Comparison of ENCODE assay signal across 8 cellular contexts in genomic region chr7:99918959-99919813, GRCh38.
DNase-seq lines count a peak whose midpoint lies in the region; ATAC-seq and TF ChIP-seq lines count a peak whose summit lies in the region.

Gene TRIM4 (minus strand): TSS chr7:99919530. CDS start chr7:99919401, 129 bp downstream.

- H4K20me1 ChIP-seq in OCI-LY3 (ENCODE audit: insufficient read depth, low read length) = 0 out of 2 replicates have a peak, but pooled peaks cover 9% of the 10 kb centered on the region

- H3K27me3 ChIP-seq in HUES48 (ENCODE audit: control insufficient read depth, insufficient read depth, low read length) (no peaks in the 10 kb centered on the region; the same call in 1 of the 2 replicates), OCI-LY3 (ENCODE audit: low read depth, low read length) (no peaks in the 10 kb centered on the region), mucosa of stomach (ENCODE audit: control insufficient read depth, insufficient read depth, low read length) (no peaks in the 10 kb centered on the region)

- ATAC-seq in GM21390 (IDR thresholded peaks at IDR 0.05; ENCODE audit: unreplicated experiment) = peak; percentile 89

- peaks cover 59% of the 10 kb centered on the region for H3K79me2 ChIP-seq in OCI-LY3 (ENCODE audit: low read length)

- H3K36me3 ChIP-seq in HUES48 (ENCODE audit: control insufficient read depth, insufficient read depth, low read length) = peaks cover 25% of the 10 kb centered on the region
- H3K36me3 ChIP-seq in OCI-LY3 (replicated peaks; ENCODE audit: low read depth, low read length) = peaks cover 29% of the 10 kb centered on the region
- H3K36me3 ChIP-seq in mucosa of stomach (ENCODE audit: control insufficient read depth, insufficient read depth, low read length) = peaks cover 11% of the 10 kb centered on the region

- DNase-seq in D341Med (ENCODE audit: low spot score) = peak; percentile 93
- DNase-seq in activated T-cell treated with anti-CD3 and anti-CD28 coated beads for 1 hour (ENCODE audit: low read depth) = peak; percentile 81
- peak; percentile 94 for DNase-seq in epithelial cell of esophagus (ENCODE audit: low read depth)
- DNase-seq in stimulated activated CD8-positive, alpha-beta memory T cell treated with anti-CD3 and anti-CD28 coated beads, Interleukin-7, amount 100 ng/mL, for 4 hours (ENCODE audit: low read depth in 2 of 2) = peak; percentile 79 to 85

- H3K27ac ChIP-seq in HUES48 (ENCODE audit: low read depth, low read length) = peak within 1 kb of the TSS; percentile 69
- H3K27ac ChIP-seq in OCI-LY3 (ENCODE audit: low read length) = peak within 1 kb of the TSS; percentile 50

- no peaks in the 10 kb centered on the region for H3K4me1 ChIP-seq in HUES48 (ENCODE audit: control insufficient read depth, insufficient read depth, low read length)
- H3K4me1 ChIP-seq in OCI-LY3 (ENCODE audit: low read length) = peaks cover 16% of the 10 kb centered on the region
- peaks cover 26% of the 10 kb centered on the region for H3K4me1 ChIP-seq in mucosa of stomach (ENCODE audit: control insufficient read depth, insufficient read depth, low read length)

- H3K4me3 ChIP-seq in HUES48 (ENCODE audit: low read depth, low read length) (peak within 1 kb of the TSS; percentile 84), OCI-LY3 (ENCODE audit: low read length) (peak within 1 kb of the TSS; percentile 89), epithelial cell of esophagus (ENCODE audit: low read length) (peak within 1 kb of the TSS; percentile 89), mucosa of stomach (ENCODE audit: low read length) (peak within 1 kb of the TSS; percentile 80)

- H2AFZ ChIP-seq in OCI-LY3 (ENCODE audit: low read depth, low read length) = peak within 1 kb of the TSS; percentile 79

- TF ChIP-seq CTCF in OCI-LY3 (IDR thresholded peaks at IDR 0.05; ENCODE audit: low read depth, low read length) (peak; percentile 30), epithelial cell of esophagus (IDR thresholded peaks at IDR 0.05; ENCODE audit: insufficient read depth, low read depth, low read length, missing control alignments) (no peak)

- H3K4me2 ChIP-seq in OCI-LY3 (ENCODE audit: low read length) = peak within 1 kb of the TSS; percentile 96

- H3K9ac ChIP-seq in HUES48 (ENCODE audit: low read depth, low read length) (peak within 1 kb of the TSS; percentile 33), OCI-LY3 (ENCODE audit: low read length) (peak within 1 kb of the TSS; percentile 90), mucosa of stomach (ENCODE audit: low read length) (peak within 1 kb of the TSS; percentile 78)

- H3K9me3 ChIP-seq in HUES48 (ENCODE audit: control insufficient read depth, insufficient read depth, low read length) (peaks cover 7% of the 10 kb centered on the region; the same call in 1 of the 2 replicates), OCI-LY3 (ENCODE audit: insufficient read depth, low read length) (no peaks in the 10 kb centered on the region), mucosa of stomach (ENCODE audit: control insufficient read depth, low read length) (no peaks in the 10 kb centered on the region)

Comparison
In these comparisons a context has a peak if more than half of its experiments do, and no peak if none do; other contexts are left out.
1. Peak in every context shown above with its lines: DNase-seq, ATAC-seq, H3K4me3 ChIP-seq and H3K27ac ChIP-seq.
2. H3K9ac ChIP-seq: peak in every context shown above with its lines; median percentile 90 in OCI-LY3; 78 in mucosa of stomach; 33 in HUES48.